In the genomic region with DNA sequence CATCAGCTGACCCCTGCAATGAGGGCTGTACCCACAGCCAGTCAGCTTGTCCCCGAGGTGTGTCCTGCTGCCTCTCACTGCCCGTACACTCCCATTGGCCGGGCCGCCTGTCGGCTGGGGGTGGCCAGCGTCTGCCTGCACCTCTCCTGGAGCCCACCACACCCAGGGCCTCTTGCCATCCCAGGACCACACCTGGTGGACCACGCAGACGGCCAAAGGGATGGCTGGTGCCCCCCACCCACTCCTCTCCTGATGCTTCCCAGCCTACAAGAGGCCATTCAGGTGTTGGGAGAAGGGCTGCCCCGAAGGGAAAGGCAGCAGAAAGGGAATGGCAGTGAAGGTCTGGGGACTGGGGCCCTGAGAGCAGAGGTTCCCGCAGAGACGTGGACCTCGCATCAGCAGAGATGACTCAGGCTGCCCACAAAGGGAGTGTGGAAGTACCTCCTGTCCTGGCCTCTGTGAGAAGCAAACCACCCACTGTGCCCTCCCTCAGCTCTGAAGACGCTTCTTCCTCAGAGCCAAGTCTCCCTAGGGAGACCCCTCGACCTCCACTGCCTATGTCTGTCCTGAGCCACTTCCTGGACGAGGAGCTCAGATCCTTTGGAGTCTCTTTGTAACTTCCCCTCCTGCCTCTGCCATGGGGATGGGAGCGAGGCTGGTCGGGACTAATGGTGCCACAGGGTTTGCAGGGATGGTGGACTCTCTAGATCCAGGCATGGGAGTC, we compare ENCODE assay signal across 10 cellular contexts.
DNase-seq lines count a peak whose midpoint lies in the region; ATAC-seq and TF ChIP-seq lines count a peak whose summit lies in the region.
"Had no signal": no experiment of that assay in that cellular context is flagged by ENCODE, and none has a peak within 500 bp of the region (broad histone marks: within the 10 kb centered on the region; RNA-seq: fewer than 3 reads in every experiment).

No MANE protein-coding gene starts in this region.

- peaks cover 5% of the 10 kb centered on the region for H3K36me3 Mint-ChIP-seq in activated CD8-positive, alpha-beta memory T cell treated with anti-CD3 and anti-CD28 coated beads, Interleukin-2, amount 10 ng/mL, durations not matched to agents 7 days and 5 days
- H3K36me3 Mint-ChIP-seq in activated CD4-positive, alpha-beta memory T cell treated with anti-CD3 and anti-CD28 coated beads, Interleukin-2, amount 10 ng/mL, durations not matched to agents 7 days and 5 days (ENCODE audit: low read depth), result peaks cover 5% of the 10 kb centered on the region

- H3K9me3 Mint-ChIP-seq in activated CD8-positive, alpha-beta memory T cell treated with anti-CD3 and anti-CD28 coated beads, Interleukin-2, amount 10 ng/mL, durations not matched to agents 7 days and 5 days (ENCODE audit: low read depth), result no peaks in the 10 kb centered on the region
- H3K9me3 Mint-ChIP-seq in activated CD4-positive, alpha-beta memory T cell treated with anti-CD3 and anti-CD28 coated beads, Interleukin-2, amount 10 ng/mL, durations not matched to agents 7 days and 5 days, result no peaks in the 10 kb centered on the region

- POLR2A ChIA-PET in activated CD4-positive, alpha-beta memory T cell treated with anti-CD3 and anti-CD28 coated beads, Interleukin-2, amount 10 ng/mL, durations not matched to agents 7 days and 5 days (lab: Charles Lee), result no interaction called here

- peaks cover 5 to 22% of the 10 kb centered on the region in 2 donors for H3K36me3 ChIP-seq in thyroid gland

- peaks cover 20 to 31% of the 10 kb centered on the region in 2 donors for H3K4me1 ChIP-seq in thyroid gland

- no peak overlapping the region for H3K4me3 Mint-ChIP-seq in activated CD8-positive, alpha-beta memory T cell treated with anti-CD3 and anti-CD28 coated beads, Interleukin-2, amount 10 ng/mL, durations not matched to agents 7 days and 5 days
- no peak overlapping the region for H3K4me3 Mint-ChIP-seq in activated CD4-positive, alpha-beta memory T cell treated with anti-CD3 and anti-CD28 coated beads, Interleukin-2, amount 10 ng/mL, durations not matched to agents 7 days and 5 days
- H3K4me3 Mint-ChIP-seq: CD4-positive, CD25-positive, alpha-beta regulatory T cell had no signal

- no peaks in the 10 kb centered on the region for H3K9me3 ChIP-seq in thyroid gland
- H3K9me3 ChIP-seq: body of pancreas had no signal

- CTCF ChIA-PET in activated CD8-positive, alpha-beta memory T cell treated with anti-CD3 and anti-CD28 coated beads, Interleukin-2, amount 10 ng/mL, durations not matched to agents 7 days and 5 days (lab: Charles Lee), result interaction anchor here (0.7 to 5.4 kb wide), 3 partner anchors 9 to 90 kb away, joined by 3 to 27 read pairs (median 5); no protein-coding TSS in a partner anchor
- CTCF ChIA-PET in activated CD4-positive, alpha-beta memory T cell treated with anti-CD3 and anti-CD28 coated beads, Interleukin-2, amount 10 ng/mL, durations not matched to agents 7 days and 5 days (lab: Charles Lee), result interaction anchor here (3.8 kb wide), 1 partner anchor 89 kb away, joined by 22 read pairs; no protein-coding TSS in a partner anchor

- TF ChIP-seq POLR2A in thyroid gland (IDR thresholded peaks at IDR 0.05), result no peak

- H3K27me3 ChIP-seq in thyroid gland, result no peaks in the 10 kb centered on the region
- H3K27me3 ChIP-seq: body of pancreas had no signal

- H3K27ac ChIP-seq in thyroid gland, result peak overlapping the region in 2 of 3 donors; percentile 83 to 91

- H3K27ac Mint-ChIP-seq in activated CD8-positive, alpha-beta memory T cell treated with anti-CD3 and anti-CD28 coated beads, Interleukin-2, amount 10 ng/mL, durations not matched to agents 7 days and 5 days, result peak overlapping the region; percentile 26
- H3K27ac Mint-ChIP-seq in activated CD4-positive, alpha-beta memory T cell treated with anti-CD3 and anti-CD28 coated beads, Interleukin-2, amount 10 ng/mL, durations not matched to agents 7 days and 5 days, result peak overlapping the region; percentile 52

- H3K4me3 ChIP-seq in thyroid gland (replicated peaks in 1 of 3), result no peak overlapping the region
- H3K4me3 ChIP-seq: body of pancreas had no signal

- peaks cover 43% of the 10 kb centered on the region for H3K4me1 Mint-ChIP-seq in activated CD8-positive, alpha-beta memory T cell treated with anti-CD3 and anti-CD28 coated beads, Interleukin-2, amount 10 ng/mL, durations not matched to agents 7 days and 5 days
- H3K4me1 Mint-ChIP-seq in activated CD4-positive, alpha-beta memory T cell treated with anti-CD3 and anti-CD28 coated beads, Interleukin-2, amount 10 ng/mL, durations not matched to agents 7 days and 5 days, result peaks cover 35% of the 10 kb centered on the region

- no peak for TF ChIP-seq CTCF in thyroid gland (IDR thresholded peaks at IDR 0.05)

- intact Hi-C loops in thyroid gland (cut with DNase I), result no loop called here

- no peak for DNase-seq in activated CD8-positive, alpha-beta memory T cell treated with anti-CD3 and anti-CD28 coated beads, Interleukin-2, amount 10 ng/mL, durations not matched to agents 7 days and 5 days
- no peak for DNase-seq in activated CD8-positive, alpha-beta memory T cell treated with anti-CD3 and anti-CD28 coated beads, Interleukin-2, amount 50 U/mL, for 48 hours
- DNase-seq in activated CD4-positive, alpha-beta memory T cell treated with anti-CD3 and anti-CD28 coated beads, Interleukin-2, amount 10 ng/mL, durations not matched to agents 7 days and 5 days, result no peak
- DNase-seq in hepatic stellate cell (ENCODE audit: low spot score) (peak; percentile 72), thyroid gland (peak in 1 of 2 donors; percentile 3)
- no peak for DNase-seq in activated effector memory CD4-positive, alpha-beta T cell treated with anti-CD3 and anti-CD28 coated beads, Interleukin-2, amount 50 U/mL, for 16 hours
- no peak for DNase-seq in stimulated activated naive CD8-positive, alpha-beta T cell treated with anti-CD3 and anti-CD28 coated beads, Interleukin-15, Interleukin-2, amounts not matched to agents 100 U/mL and 50 U/mL, for 24 hours

- H3K27me3 Mint-ChIP-seq in activated CD8-positive, alpha-beta memory T cell treated with anti-CD3 and anti-CD28 coated beads, Interleukin-2, amount 10 ng/mL, durations not matched to agents 7 days and 5 days, result no peaks in the 10 kb centered on the region
- no peaks in the 10 kb centered on the region for H3K27me3 Mint-ChIP-seq in activated CD4-positive, alpha-beta memory T cell treated with anti-CD3 and anti-CD28 coated beads, Interleukin-2, amount 10 ng/mL, durations not matched to agents 7 days and 5 days
- H3K27me3 Mint-ChIP-seq: CD4-positive, CD25-positive, alpha-beta regulatory T cell had no signal

- WGBS in thyroid gland, 2 donors, result 89 to 95% methylated on average over 11 to 13 of the region's 17 CpGs

- no peak for ATAC-seq in activated CD8-positive, alpha-beta memory T cell treated with anti-CD3 and anti-CD28 coated beads, Interleukin-2, amount 10 ng/mL, durations not matched to agents 7 days and 5 days
- no peak for ATAC-seq in stimulated activated naive CD8-positive, alpha-beta T cell treated with anti-CD3 and anti-CD28 coated beads, Interleukin-15, Interleukin-2, amounts not matched to agents 100 U/mL and 50 U/mL, for 24 hours
- no peak for ATAC-seq in GM18861 (IDR thresholded peaks at IDR 0.05; ENCODE audit: unreplicated experiment)
